ENCODE assay signal across 8 cellular contexts in the genomic region with DNA sequence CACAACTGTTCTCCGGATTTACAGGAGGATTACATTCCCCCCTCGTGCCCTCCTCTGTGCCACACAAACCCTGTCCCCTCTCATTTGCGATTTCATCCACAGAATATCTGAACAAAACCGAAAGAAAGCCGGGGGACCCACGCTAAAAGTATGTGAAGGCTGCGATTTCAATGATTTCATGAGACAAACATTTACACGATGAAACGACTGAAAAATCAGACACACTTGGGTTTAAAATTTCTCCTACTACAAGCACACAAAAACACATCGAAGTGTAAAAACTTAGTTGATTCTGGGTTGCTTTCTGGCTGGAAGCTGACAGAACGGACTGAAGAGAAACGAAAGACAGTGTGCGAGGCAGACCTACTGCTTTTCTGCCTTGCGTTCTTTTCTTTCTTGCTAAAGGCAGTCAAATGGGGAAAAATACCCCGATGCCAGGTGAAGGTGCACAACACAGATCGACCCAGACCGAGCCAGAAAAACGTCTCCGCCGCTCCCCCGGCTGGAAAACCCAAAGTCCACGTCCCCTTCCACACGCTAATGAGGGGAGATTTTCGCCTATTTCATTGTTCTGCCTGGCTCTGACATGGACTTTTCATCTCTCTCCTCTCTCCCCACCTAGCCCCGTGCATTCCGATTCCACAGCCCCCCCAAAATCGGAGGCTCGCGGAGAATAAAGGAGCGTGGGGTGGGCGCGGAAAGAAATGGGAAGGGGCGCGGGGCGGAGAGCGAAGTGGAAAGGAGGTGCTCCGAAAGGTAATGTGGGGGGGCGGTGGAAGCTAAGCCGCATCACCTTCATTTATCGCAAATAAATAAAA. TPM values are rescaled to one million over a fixed set of nuclear protein-coding genes. Genes with fewer than 3 reads are reported as not detected.
DNase-seq lines count a peak whose midpoint lies in the region; ATAC-seq and TF ChIP-seq lines count a peak whose summit lies in the region.

No MANE protein-coding gene starts in this region.

- peak overlapping the region; percentile 74 for H3K4me2 ChIP-seq in DND-41 (ENCODE audit: insufficient read depth, low read length)

- H4K20me1 ChIP-seq in DND-41 (ENCODE audit: insufficient read depth, low read length) = peaks cover 12% of the 10 kb centered on the region; the same call in 1 of the 2 replicates

- peaks cover 28% of the 10 kb centered on the region for H3K4me1 ChIP-seq in DND-41 (ENCODE audit: insufficient read depth, low read length)

- H2AFZ ChIP-seq in DND-41 (ENCODE audit: low read depth, low read length) = peak overlapping the region; percentile 76

- no peak for TF ChIP-seq CTCF in DND-41 (IDR thresholded peaks at IDR 0.05; ENCODE audit: borderline replicate concordance, extremely low read depth, low read length, poor library complexity, severe bottlenecking)

- H3K79me2 ChIP-seq in DND-41 (ENCODE audit: insufficient read depth, low read length) = no peaks in the 10 kb centered on the region

- no peaks in the 10 kb centered on the region; the same call in 1 of the 2 replicates for H3K36me3 ChIP-seq in DND-41 (ENCODE audit: insufficient read depth, low read length)

- no peaks in the 10 kb centered on the region for H3K9me3 ChIP-seq in DND-41 (ENCODE audit: insufficient read depth, low read length, severe bottlenecking)

- H3K9ac ChIP-seq in DND-41 (ENCODE audit: low read depth, low read length) = peak overlapping the region; percentile 49

- H3K27ac ChIP-seq in DND-41 (ENCODE audit: low read length) = peak overlapping the region; percentile 49; the same call in 1 of the 2 replicates
- H3K27ac ChIP-seq in layer of hippocampus (ENCODE audit: low read depth, low read length) = peak overlapping the region; percentile 91

- peak; percentile 44 for DNase-seq in DND-41
- peak; percentile 44 for DNase-seq in HuH-7 (ENCODE audit: low spot score)
- peak in 3 of 5 donors; percentile 7 to 50 (median 18) for DNase-seq in T-helper 1 cell
- DNase-seq in cerebellum (ENCODE audit: low spot score) = peak; percentile 20
- DNase-seq in stimulated activated CD4-positive, alpha-beta T cell treated with anti-CD3 and anti-CD28 coated beads, Interleukin-4, amount 100 ng/mL, for 24 hours = peak; percentile 27
- DNase-seq in GM19238 (ENCODE audit: insufficient read length, low spot score) = no peak

- peak overlapping the region; percentile 44 to 64 for H3K4me3 ChIP-seq in DND-41 (ENCODE audit: low read depth in 1 of 2, low read length in 2 of 2)

- ATAC-seq in DND-41 (ENCODE audit: insufficient read depth, low read depth) = peak; percentile 41
- no peak for ATAC-seq in GM18517 (IDR thresholded peaks at IDR 0.05; ENCODE audit: unreplicated experiment)

- H3K27me3 ChIP-seq in DND-41 (ENCODE audit: insufficient read depth, low read length, poor library complexity) (peaks cover 22% of the 10 kb centered on the region), layer of hippocampus (ENCODE audit: control insufficient read depth, insufficient read depth, low read length) (no peaks in the 10 kb centered on the region)

RNA-seq across cellular contexts. Expression of a gene that starts 1.1 kb away (rescaled TPM):
- 33.3 TPM for total RNA-seq in cerebellum

RNA-seq across cellular contexts. Expression of a gene that starts 52.4 kb away (rescaled TPM):
- total RNA-seq in cerebellum = 3.8 TPM
